Comparison of ENCODE assay signal across 8 cellular contexts in genomic region chr22:20268350-20269012, GRCh38. TPM values are rescaled to one million over a fixed set of nuclear protein-coding genes. Genes with fewer than 3 reads are reported as not detected.
DNase-seq lines count a peak whose midpoint lies in the region; ATAC-seq and TF ChIP-seq lines count a peak whose summit lies in the region.

No MANE protein-coding gene starts in this region.

- H3K36me3 Mint-ChIP-seq in activated CD4-positive, alpha-beta T cell treated with anti-CD3 and anti-CD28 coated beads for 36 hours (ENCODE audit: low read depth): no peaks in the 10 kb centered on the region
- H3K36me3 Mint-ChIP-seq in dendritic cell treated with granulocyte-macrophage colony-stimulating factor and Interleukin-4, amounts not matched to agents 40 ng/mL and 50 ng/mL, for 4 days (ENCODE audit: low read depth): no peaks in the 10 kb centered on the region

- peaks cover 40% of the 10 kb centered on the region for H3K27me3 ChIP-seq in MM.1S (replicated peaks; ENCODE audit: insufficient read depth, low read length)
- no peaks in the 10 kb centered on the region for H3K27me3 ChIP-seq in lower lobe of right lung (ENCODE audit: low read depth)

- H3K4me3 Mint-ChIP-seq in activated CD4-positive, alpha-beta T cell treated with anti-CD3 and anti-CD28 coated beads for 36 hours: peak overlapping the region; percentile 50
- peak overlapping the region; percentile 32 for H3K4me3 Mint-ChIP-seq in dendritic cell treated with granulocyte-macrophage colony-stimulating factor and Interleukin-4, amounts not matched to agents 40 ng/mL and 50 ng/mL, for 4 days

- peak overlapping the region; percentile 47; the same call in 1 of the 2 replicates for H3K4me2 ChIP-seq in MM.1S (ENCODE audit: low read depth, low read length)

- no peaks in the 10 kb centered on the region for H3K4me1 Mint-ChIP-seq in activated CD4-positive, alpha-beta T cell treated with anti-CD3 and anti-CD28 coated beads for 36 hours
- H3K4me1 Mint-ChIP-seq in dendritic cell treated with granulocyte-macrophage colony-stimulating factor and Interleukin-4, amounts not matched to agents 40 ng/mL and 50 ng/mL, for 4 days (ENCODE audit: low read depth): peaks cover 18% of the 10 kb centered on the region

- no peak overlapping the region for H3K9ac ChIP-seq in MM.1S (ENCODE audit: low read length)

- DNase-seq in NCI-H2029 (lab: John Stamatoyannopoulos, UW): peak; percentile 35
- DNase-seq in NCI-H2029 treated with DMSO at 0.1 percent for 48 hours (lab: John Stamatoyannopoulos, UW): no peak
- peak; percentile 36 for DNase-seq in MM.1S
- DNase-seq in activated CD4-positive, alpha-beta T cell treated with anti-CD3 and anti-CD28 coated beads for 36 hours: peak; percentile 76
- peak; percentile 75 for DNase-seq in lower lobe of right lung
- peak; percentile 16 to 22 for DNase-seq in stimulated activated CD8-positive, alpha-beta memory T cell treated with anti-CD3 and anti-CD28 coated beads, Interleukin-2, amount 100 ng/mL, for 1 hour (ENCODE audit: low read depth in 2 of 2)

- no peaks in the 10 kb centered on the region for H3K9me3 Mint-ChIP-seq in activated CD4-positive, alpha-beta T cell treated with anti-CD3 and anti-CD28 coated beads for 36 hours (ENCODE audit: low read depth)
- no peaks in the 10 kb centered on the region for H3K9me3 Mint-ChIP-seq in dendritic cell treated with granulocyte-macrophage colony-stimulating factor and Interleukin-4, amounts not matched to agents 40 ng/mL and 50 ng/mL, for 4 days

- H3K4me1 ChIP-seq in MM.1S (ENCODE audit: low read length) (no peaks in the 10 kb centered on the region), lower lobe of right lung (peaks cover 9% of the 10 kb centered on the region)

- ATAC-seq in activated CD4-positive, alpha-beta T cell treated with anti-CD3 and anti-CD28 coated beads for 36 hours: peak; percentile 89
- ATAC-seq in lower lobe of right lung (peak; percentile 84 to 85), GM21619 (IDR thresholded peaks at IDR 0.05; ENCODE audit: unreplicated experiment) (no peak)

- H4K20me1 ChIP-seq in MM.1S (ENCODE audit: insufficient read depth, low read length): no peaks in the 10 kb centered on the region

- H3K36me3 ChIP-seq in MM.1S (replicated peaks; ENCODE audit: insufficient read depth, low read length) (no peaks in the 10 kb centered on the region), lower lobe of right lung (no peaks in the 10 kb centered on the region)

- no peaks in the 10 kb centered on the region for H3K9me2 ChIP-seq in MM.1S (replicated peaks; ENCODE audit: insufficient read depth, low read length)

- H3K4me3 ChIP-seq in MM.1S (ENCODE audit: low read length) (no peak overlapping the region), lower lobe of right lung (peak overlapping the region; percentile 29)

- no peaks in the 10 kb centered on the region for H3F3A ChIP-seq in MM.1S (ENCODE audit: insufficient read depth, low read length)

- no peaks in the 10 kb centered on the region for H3K9me3 ChIP-seq in MM.1S (replicated peaks; ENCODE audit: insufficient read depth, low read length)
- H3K9me3 ChIP-seq in lower lobe of right lung: no peaks in the 10 kb centered on the region

- H3K27ac Mint-ChIP-seq in activated CD4-positive, alpha-beta T cell treated with anti-CD3 and anti-CD28 coated beads for 36 hours: no peak overlapping the region
- no peak overlapping the region for H3K27ac Mint-ChIP-seq in dendritic cell treated with granulocyte-macrophage colony-stimulating factor and Interleukin-4, amounts not matched to agents 40 ng/mL and 50 ng/mL, for 4 days

- TF ChIP-seq CTCF in MM.1S (IDR thresholded peaks at IDR 0.05; ENCODE audit: low read length): peak; percentile 44
- TF ChIP-seq CTCF in lower lobe of right lung (IDR thresholded peaks at IDR 0.05): peak; percentile 62

- no peaks in the 10 kb centered on the region for H3K79me2 ChIP-seq in MM.1S (ENCODE audit: low read length)

- POLR2A ChIA-PET in activated CD4-positive, alpha-beta T cell treated with anti-CD3 and anti-CD28 coated beads for 36 hours (lab: Charles Lee): no interaction called here

- intact Hi-C loops in activated CD4-positive, alpha-beta T cell treated with anti-CD3 and anti-CD28 coated beads for 36 hours (cut with DNase I, micrococcal nuclease): loop anchor here (1.0 to 5.0 kb wide), 3 partner anchors 62 to 111 kb away; no protein-coding TSS in a partner anchor
- intact Hi-C loops in dendritic cell treated with granulocyte-macrophage colony-stimulating factor and Interleukin-4, amounts not matched to agents 40 ng/mL and 50 ng/mL, for 4 days (cut with micrococcal nuclease): no loop called here
- intact Hi-C loops in lower lobe of right lung (cut with DNase I): loop anchor here (10.0 kb wide), 1 partner anchor 104 kb away; no protein-coding TSS in a partner anchor

- H3K27me3 Mint-ChIP-seq in activated CD4-positive, alpha-beta T cell treated with anti-CD3 and anti-CD28 coated beads for 36 hours: peaks cover 4% of the 10 kb centered on the region
- H3K27me3 Mint-ChIP-seq in dendritic cell treated with granulocyte-macrophage colony-stimulating factor and Interleukin-4, amounts not matched to agents 40 ng/mL and 50 ng/mL, for 4 days: peaks cover 36% of the 10 kb centered on the region

- CTCF ChIA-PET in activated CD4-positive, alpha-beta T cell treated with anti-CD3 and anti-CD28 coated beads for 36 hours (lab: Charles Lee): interaction anchor here (0.5 to 0.6 kb wide), 2 partner anchors 30 to 77 kb away, joined by 3 to 4 read pairs; no protein-coding TSS in a partner anchor

- H3K27ac ChIP-seq in MM.1S (ENCODE audit: low read length) (no peak overlapping the region), lower lobe of right lung (peak overlapping the region; percentile 24)

- peak overlapping the region; percentile 72; the same call in 1 of the 2 replicates for H2AFZ ChIP-seq in MM.1S (ENCODE audit: low read length)

RNA-seq across cellular contexts. Expression of gene RTN4R, which starts 0.4 kb away (rescaled TPM):
- total RNA-seq in activated CD4-positive, alpha-beta T cell treated with anti-CD3 and anti-CD28 coated beads for 36 hours: 1 to 10 TPM; 2.2 to 2.3 TPM
- total RNA-seq in lower lobe of right lung: 9.6 TPM

RNA-seq across cellular contexts. Expression of gene DGCR6L, which starts 51.4 kb away (rescaled TPM):
- 10 to 100 TPM; 22.4 to 24.8 TPM for total RNA-seq in activated CD4-positive, alpha-beta T cell treated with anti-CD3 and anti-CD28 coated beads for 36 hours
- total RNA-seq in lower lobe of right lung: 31.1 TPM
